Comparison of ENCODE assay signal across 8 cellular contexts in the genomic region with DNA sequence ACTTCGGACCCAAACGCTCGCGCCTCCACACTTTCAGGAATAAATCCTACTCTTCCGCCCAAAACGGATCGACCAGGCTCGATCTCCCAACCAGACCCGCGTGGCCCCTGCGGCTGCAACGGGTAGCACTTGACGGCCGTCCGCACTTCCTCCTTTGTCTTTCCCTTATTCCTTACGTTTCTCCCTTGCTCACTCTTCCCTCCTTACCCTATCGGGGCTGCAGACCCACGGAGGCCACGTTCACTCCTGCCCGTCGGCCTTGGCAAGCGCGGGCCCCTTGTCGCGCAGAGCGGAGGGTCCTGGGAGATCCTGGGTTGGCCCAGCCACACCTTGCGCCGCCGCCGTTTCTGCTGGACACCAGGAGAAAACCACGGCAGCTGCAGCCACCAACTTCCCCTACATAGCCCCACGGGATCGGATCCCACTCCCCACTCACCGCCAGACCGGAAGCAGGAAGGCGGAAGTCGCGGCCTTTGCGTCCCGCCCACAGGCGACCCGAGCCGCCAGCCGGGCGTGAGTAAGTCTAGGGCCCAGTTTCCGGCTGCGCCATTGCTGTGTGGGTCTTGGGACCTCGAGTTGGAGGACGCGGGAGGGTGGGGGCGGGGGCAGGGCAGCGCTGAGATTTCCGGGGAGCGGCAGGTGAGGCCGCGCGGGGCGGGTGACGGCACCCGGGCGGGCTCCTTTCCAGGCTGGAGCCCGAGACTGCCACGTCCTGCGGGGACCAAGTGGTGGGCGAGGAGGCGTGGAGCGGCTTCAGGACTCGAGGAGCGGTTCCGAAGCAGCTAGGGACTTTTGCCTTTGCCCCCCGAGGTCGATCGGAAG. TPM values are rescaled to one million over a fixed set of nuclear protein-coding genes. Genes with fewer than 3 reads are reported as not detected.
A peak's percentile ranks its signal among the peaks of the same experiment; 100 is the strongest.
DNase-seq lines count a peak whose midpoint lies in the region; ATAC-seq and TF ChIP-seq lines count a peak whose summit lies in the region.

A gene with protein sequence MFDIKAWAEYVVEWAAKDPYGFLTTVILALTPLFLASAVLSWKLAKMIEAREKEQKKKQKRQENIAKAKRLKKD (minus strand): TSS at position 459 of the 822 bp plus-strand sequence. CDS start 2,297 bp downstream, outside the sequence.

- WGBS in spleen, 5 donors = 1 to 5% (median 2%) methylated on average over 45 to 73 of the region's 73 CpGs

- BruUV-seq in A673 (replicated peaks; lab: Mats Ljungman, UMichigan) = no TSS peak

- H3K4me3 ChIP-seq in A673 (ENCODE audit: low read depth, low read length, poor library complexity, severe bottlenecking) = peak within 1 kb of the TSS; percentile 98
- H3K4me3 ChIP-seq in cardiac fibroblast (replicated peaks in 1 of 2; ENCODE audit: low read depth in 2 of 2, low read length in 2 of 2) = peak within 1 kb of the TSS; percentile 65 to 86
- peak within 1 kb of the TSS; percentile 74 to 91 (median 76) for H3K4me3 ChIP-seq in spleen

- H3K9me3 Mint-ChIP-seq in activated B cell treated with CpG ODN at 0.5 μM for 24 hours (no peaks in the 10 kb centered on the region), immature natural killer cell (no peaks in the 10 kb centered on the region)

- intact Hi-C loops in A673 (cut with micrococcal nuclease; ENCODE audit: unreplicated experiment) (loop anchor here (5.0 to 10.0 kb wide), 4 partner anchors 105 to 770 kb away; no protein-coding TSS in a partner anchor), activated B cell treated with CpG ODN at 0.5 μM for 24 hours (cut with micrococcal nuclease) (loop anchor here (1.0 to 10.0 kb wide), 4 partner anchors 170 to 467 kb away; a partner anchor contains a TSS), spleen (cut with DNase I; ENCODE audit: low total_unique reads) (loop anchor here (10.0 kb wide), 1 partner anchor 173 kb away; a partner anchor contains a TSS)

- H3K9me3 ChIP-seq in A673 (ENCODE audit: low read depth, low read length, poor library complexity, severe bottlenecking) (no peaks in the 10 kb centered on the region), spleen (no peaks in the 10 kb centered on the region)

- H3K27me3 ChIP-seq in A673 (replicated peaks; ENCODE audit: insufficient read depth, low read depth, low read length, poor library complexity) (no peaks in the 10 kb centered on the region), spleen (replicated peaks in 1 of 7) (no peaks in the 10 kb centered on the region)

- POLR2A ChIA-PET in A673 (lab: Charles Lee; ENCODE audit: low non-redundant PET) = interaction anchor here (0.5 kb wide), 1 partner anchor 198 kb away, joined by 3 read pairs; no protein-coding TSS in a partner anchor
- POLR2A ChIA-PET in activated B cell treated with CpG ODN at 0.5 μM for 24 hours (lab: Charles Lee) = interaction anchor here (0.7 to 4.3 kb wide), 3 partner anchors 113 to 187 kb away, joined by 3 to 20 read pairs (median 5); a partner anchor contains a TSS

- peaks cover 30% of the 10 kb centered on the region for H3K4me1 Mint-ChIP-seq in activated B cell treated with CpG ODN at 0.5 μM for 24 hours
- H3K4me1 Mint-ChIP-seq in immature natural killer cell = peaks cover 36 to 57% of the 10 kb centered on the region in 2 donors

- peaks cover 35% of the 10 kb centered on the region for H3K36me3 ChIP-seq in A673 (ENCODE audit: insufficient read depth, low read length, poor library complexity, severe bottlenecking)
- peaks cover 0 to 36% (median 14%) of the 10 kb centered on the region in 6 donors for H3K36me3 ChIP-seq in spleen

- ATAC-seq in GM18867 (IDR thresholded peaks at IDR 0.05; ENCODE audit: unreplicated experiment) = peak; percentile 98
- peak; percentile 96 for ATAC-seq in HG03103 (IDR thresholded peaks at IDR 0.05; ENCODE audit: low read depth, unreplicated experiment)
- ATAC-seq in activated B cell treated with CpG ODN at 0.5 μM for 24 hours (ENCODE audit: low read depth) = peak; percentile 92

- H3K4me1 ChIP-seq in A673 (ENCODE audit: insufficient read depth, low read length, poor library complexity, severe bottlenecking) = peaks cover 26% of the 10 kb centered on the region
- peaks cover 8 to 59% (median 39%) of the 10 kb centered on the region in 6 donors for H3K4me1 ChIP-seq in spleen

- H3K36me3 Mint-ChIP-seq in activated B cell treated with CpG ODN at 0.5 μM for 24 hours (ENCODE audit: low read depth) = peaks cover 42% of the 10 kb centered on the region
- peaks cover 10 to 37% (median 29%) of the 10 kb centered on the region in 3 donors for H3K36me3 Mint-ChIP-seq in immature natural killer cell

- TF ChIP-seq CTCF in A673 (conservative IDR thresholded peaks at IDR 0.05; ENCODE audit: low read depth, low read length) (no peak), activated B cell treated with CpG ODN at 0.5 μM for 24 hours (IDR thresholded peaks at IDR 0.05) (no peak), cardiac fibroblast (IDR thresholded peaks at IDR 0.05; ENCODE audit: low read depth, low read length) (no peak), spleen (IDR thresholded peaks at IDR 0.05 in 8 of 11, conservative IDR thresholded peaks at IDR 0.05 in 3 of 11) (peak in 2 of 11 experiments; percentile 13 to 22)

- H3K27me3 Mint-ChIP-seq in activated B cell treated with CpG ODN at 0.5 μM for 24 hours (no peaks in the 10 kb centered on the region), immature natural killer cell (ENCODE audit: low read depth in 3 of 3) (peaks cover 2 to 7% (median 6%) of the 10 kb centered on the region in 3 donors)

- H3K27ac Mint-ChIP-seq in activated B cell treated with CpG ODN at 0.5 μM for 24 hours = peak within 1 kb of the TSS; percentile 95
- H3K27ac Mint-ChIP-seq in immature natural killer cell = peak within 1 kb of the TSS; percentile 90 to 97 (median 93)

- CTCF ChIA-PET in A673 (lab: Charles Lee) (no interaction called here), activated B cell treated with CpG ODN at 0.5 μM for 24 hours (lab: Charles Lee) (no interaction called here)

- H3K4me3 Mint-ChIP-seq in activated B cell treated with CpG ODN at 0.5 μM for 24 hours = peak within 1 kb of the TSS; percentile 95
- H3K4me3 Mint-ChIP-seq in immature natural killer cell = peak within 1 kb of the TSS; percentile 92 to 99 (median 92)

- DNase-seq in A673 (ENCODE audit: low spot score) = peak; percentile 93
- peak; percentile 91 for DNase-seq in NCI-H2227 (lab: John Stamatoyannopoulos, UW; ENCODE audit: unreplicated experiment)
- DNase-seq in activated B cell treated with CpG ODN at 0.5 μM for 24 hours = peak; percentile 76
- peak; percentile 86 to 88 for DNase-seq in cardiac fibroblast (ENCODE audit: low read depth in 2 of 2)
- peak; percentile 76 to 80 (median 80) for DNase-seq in immature natural killer cell
- DNase-seq in spleen = peak; percentile 96

- H3K27ac ChIP-seq in A673 (ENCODE audit: low read depth, low read length, poor library complexity, severe bottlenecking) (peak within 1 kb of the TSS; percentile 95), spleen (peak within 1 kb of the TSS; percentile 91 to 96 (median 94))

- TF ChIP-seq POLR2A in spleen (IDR thresholded peaks at IDR 0.05) = peak in 2 of 3 donors; percentile 26 to 35

RNA-seq across cellular contexts. Expression of the gene that starts here (rescaled TPM):
- total RNA-seq in A673 (2021) (78.7 and 93.5 TPM in 2 replicates), activated B cell treated with CpG ODN at 0.5 μM for 24 hours (35.7 and 36.4 TPM in 2 replicates), spleen (10 to 100 TPM; 24.0 to 42.9 (median 38.7) TPM)
- polyA plus RNA-seq in immature natural killer cell (10 to 100 TPM; 22.5 to 49.0 (median 40.9) TPM), spleen (10 to 100 TPM; 14.4 to 21.1 (median 20.0) TPM)

Comparison
In these comparisons a context has a peak if more than half of its experiments do, and no peak if none do; other contexts are left out.
1. Peak in every context shown above with its lines: DNase-seq, ATAC-seq, H3K4me3 ChIP-seq and H3K27ac ChIP-seq.